In genomic region chr4:37827802-37828321, GRCh38 we compare ENCODE assay signal across 8 cellular contexts. TPM values are rescaled to one million over a fixed set of nuclear protein-coding genes. Genes with fewer than 3 reads are reported as not detected.
DNase-seq lines count a peak whose midpoint lies in the region; ATAC-seq, FAIRE-seq and TF ChIP-seq lines count a peak whose summit lies in the region.

No MANE protein-coding gene starts in this region.

- no peak overlapping the region for H4K91ac ChIP-seq in IMR-90 (ENCODE audit: insufficient read depth, low read depth, low read length)

- intact Hi-C loops in IMR-90 (cut with micrococcal nuclease): no loop called here

- POLR2A ChIA-PET in AG04450 (lab: Yijun Ruan, JAX) (no interaction called here), IMR-90 (lab: Charles Lee; ENCODE audit: unreplicated experiment) (no interaction called here)

- dilution Hi-C loops in IMR-90 (cut with HindIII; ENCODE audit: low sequenced_read_pairs, unreplicated experiment): no loop called here

- ATAC-seq in IMR-90 (ENCODE audit: low read depth): no peak

- H4K5ac ChIP-seq in IMR-90 (ENCODE audit: low read depth, low read length): no peak overlapping the region

- H2AK5ac ChIP-seq in IMR-90 (ENCODE audit: low read depth, low read length): no peak overlapping the region

- peaks cover 2% of the 10 kb centered on the region for H3K4me1 ChIP-seq in IMR-90 (ENCODE audit: control insufficient read depth, insufficient read depth, low read length)
- peaks cover 0 to 10% of the 10 kb centered on the region in 2 donors for H3K4me1 ChIP-seq in mucosa of rectum (ENCODE audit: control insufficient read depth in 2 of 2, insufficient read depth in 2 of 2, low read length in 2 of 2)

- TF ChIP-seq POLR2A in IMR-90 (IDR thresholded peaks at IDR 0.05; ENCODE audit: low read depth, low read length): no peak

- BruUV-seq in IMR-90 (replicated peaks; lab: Mats Ljungman, UMichigan): no TSS peak

- H3K36me3 ChIP-seq in IMR-90 (ENCODE audit: control insufficient read depth, insufficient read depth, low read length) (peaks cover 2% of the 10 kb centered on the region; the same call in 1 of the 2 replicates), bronchial epithelial cell (ENCODE audit: control insufficient read depth, insufficient read depth, low read length) (peaks cover 10% of the 10 kb centered on the region), mucosa of rectum (ENCODE audit: control insufficient read depth in 2 of 2, insufficient read depth in 2 of 2, low read length in 2 of 2) (peaks cover 8 to 15% of the 10 kb centered on the region in 2 donors)

- H4K20me1 ChIP-seq in IMR-90 (ENCODE audit: insufficient read depth, low read length): no peaks in the 10 kb centered on the region; the same call in 1 of the 2 replicates

- in situ Hi-C loops in IMR-90 (cut with MboI; ENCODE audit: low sequenced_read_pairs): no loop called here

- H2BK20ac ChIP-seq in IMR-90 (ENCODE audit: low read depth, low read length): no peak overlapping the region

- no peaks in the 10 kb centered on the region for H3K27me3 ChIP-seq in AG04450 (ENCODE audit: control insufficient read depth, insufficient read depth, low read length)
- H3K27me3 ChIP-seq in IMR-90 (ENCODE audit: control insufficient read depth, insufficient read depth, low read length): no peaks in the 10 kb centered on the region
- H3K27me3 ChIP-seq in bronchial epithelial cell (ENCODE audit: control insufficient read depth, insufficient read depth, low read length): no peaks in the 10 kb centered on the region
- no peaks in the 10 kb centered on the region for H3K27me3 ChIP-seq in mucosa of rectum (ENCODE audit: control insufficient read depth in 2 of 2, insufficient read depth in 2 of 2, low read length in 2 of 2)

- H3K14ac ChIP-seq in IMR-90 (replicated peaks; ENCODE audit: low read depth, low read length): no peak overlapping the region

- no peak for TF ChIP-seq RAD21 in IMR-90 (IDR thresholded peaks at IDR 0.05; ENCODE audit: low read length)

- WGBS in IMR-90 (ENCODE audit: extremely low coverage in 2 of 2, insufficient read length in 1 of 2), 2 experiments: no CpG with 5 or more reads among the region's 1 CpG

- H3K23ac ChIP-seq in IMR-90 (ENCODE audit: low read depth, low read length): peak overlapping the region; percentile 15; the same call in 1 of the 2 replicates

- no peak overlapping the region for H2AFZ ChIP-seq in IMR-90 (replicated peaks; ENCODE audit: low read length, poor library complexity)

- no peak for FAIRE-seq in bronchial epithelial cell (lab: Jason Lieb, UNC)

- no peak overlapping the region for H3K18ac ChIP-seq in IMR-90 (ENCODE audit: low read depth, low read length)

- peak overlapping the region; percentile 97 for H3K4me2 ChIP-seq in IMR-90 (ENCODE audit: low read depth, low read length)

- TF ChIP-seq CTCF in AG04450 (IDR thresholded peaks at IDR 0.05; ENCODE audit: low read depth, low read length) (no peak), IMR-90 (conservative IDR thresholded peaks at IDR 0.05; ENCODE audit: low read depth, low read length) (no peak), bronchial epithelial cell (IDR thresholded peaks at IDR 0.05; ENCODE audit: insufficient read depth, low read length, severe bottlenecking) (no peak)

- no peak overlapping the region for H2BK120ac ChIP-seq in IMR-90 (ENCODE audit: low read depth, low read length)

- no peak overlapping the region for H3K4ac ChIP-seq in IMR-90 (ENCODE audit: low read depth, low read length)

- peak overlapping the region; percentile 88 for H3K4me3 ChIP-seq in AG04450 (ENCODE audit: low read depth, low read length)
- 0 out of 2 replicates have a peak overlapping the region, but pooled peaks have one; percentile 21 for H3K4me3 ChIP-seq in IMR-90 (ENCODE audit: insufficient read depth, low read depth, low read length)
- H3K4me3 ChIP-seq in bronchial epithelial cell (ENCODE audit: low read depth, low read length): peak overlapping the region; percentile 89
- H3K4me3 ChIP-seq in mucosa of rectum (ENCODE audit: low read length in 2 of 2): peak overlapping the region; percentile 94 to 95

- no peaks in the 10 kb centered on the region for H3K9me1 ChIP-seq in IMR-90 (ENCODE audit: insufficient read depth, low read length)

- H3K9ac ChIP-seq in IMR-90 (ENCODE audit: low read depth, low read length) (no peak overlapping the region), mucosa of rectum (ENCODE audit: low read depth in 1 of 2, low read length in 2 of 2) (peak overlapping the region in 1 of 2 donors; percentile 87)

- peaks cover 6% of the 10 kb centered on the region; the same call in 1 of the 2 replicates for H3K9me3 ChIP-seq in AG04450 (ENCODE audit: control insufficient read depth, insufficient read depth, low read length)
- no peaks in the 10 kb centered on the region for H3K9me3 ChIP-seq in IMR-90 (ENCODE audit: control insufficient read depth, insufficient read depth, low read length)
- H3K9me3 ChIP-seq in mucosa of rectum (ENCODE audit: control insufficient read depth in 2 of 2, low read length in 2 of 2): no peaks in the 10 kb centered on the region

- H3K56ac ChIP-seq in IMR-90 (ENCODE audit: extremely low read depth, insufficient read depth, low read length): no peak overlapping the region

- H2BK15ac ChIP-seq in IMR-90 (ENCODE audit: low read depth, low read length): no peak overlapping the region

- no peak overlapping the region for H3K27ac ChIP-seq in AG04450 (ENCODE audit: low read depth, low read length)
- no peak overlapping the region for H3K27ac ChIP-seq in IMR-90 (ENCODE audit: insufficient read depth, low read length)
- no peak overlapping the region for H3K27ac ChIP-seq in mucosa of rectum (ENCODE audit: low read depth in 2 of 2, low read length in 2 of 2)

- DNase-seq in AG04450 (ENCODE audit: low read depth, low spot score) (no peak), IMR-90 (no peak), bronchial epithelial cell (ENCODE audit: low read depth) (no peak), GM19238 (ENCODE audit: insufficient read length, low spot score) (no peak), nucleus accumbens (lab: John Stamatoyannopoulos, UW) (no peak), germinal center (ENCODE audit: low spot score) (no peak)
- no peak for DNase-seq in stimulated activated CD4-positive, alpha-beta T cell treated with anti-CD3 and anti-CD28 coated beads, Interleukin-2, amount 100 ng/mL, for 48 hours

- H4K8ac ChIP-seq in IMR-90 (ENCODE audit: low read depth in 2 of 2, low read length in 2 of 2): no peak overlapping the region

- no peak overlapping the region for H2AK9ac ChIP-seq in IMR-90 (replicated peaks; ENCODE audit: low read depth, low read length, poor library complexity)

- H3K79me1 ChIP-seq in IMR-90 (ENCODE audit: low read depth in 1 of 2, low read length in 2 of 2): peaks cover 2 to 9% of the 10 kb centered on the region in 2 experiments; a peak in 1 of 4 replicates

- CTCF ChIA-PET in AG04450 (lab: Charles Lee): interaction anchor here (0.6 to 2.7 kb wide), 3 partner anchors 15 to 226 kb away, joined by 4 to 14 read pairs (median 6); no protein-coding TSS in a partner anchor
- CTCF ChIA-PET in IMR-90 (lab: Yijun Ruan, JAX): no interaction called here

- H2BK5ac ChIP-seq in IMR-90 (ENCODE audit: low read depth, low read length, poor library complexity, severe bottlenecking): no peak overlapping the region

TF ChIP-seq in IMR-90, 13 proteins besides CTCF, POLR2A, EP300 and RAD21:
- TF ChIP-seq CHD1 (IDR thresholded peaks at IDR 0.05; ENCODE audit: low read depth, low read length) (no peak), MAZ (IDR thresholded peaks at IDR 0.05; ENCODE audit: borderline replicate concordance, low read depth, low read length) (no peak), SMC3 (IDR thresholded peaks at IDR 0.05; ENCODE audit: low read depth, low read length) (no peak), FOS (IDR thresholded peaks at IDR 0.05; ENCODE audit: low read depth, low read length) (no peak), MXI1 (IDR thresholded peaks at IDR 0.05; ENCODE audit: borderline replicate concordance, low read depth, low read length) (no peak), RFX5 (IDR thresholded peaks at IDR 0.05; ENCODE audit: low read depth, low read length) (no peak), CEBPB (IDR thresholded peaks at IDR 0.05; ENCODE audit: low read depth, low read length) (no peak), BHLHE40 (IDR thresholded peaks at IDR 0.05; ENCODE audit: low read depth, low read length) (no peak), MAFK (IDR thresholded peaks at IDR 0.05; ENCODE audit: low read depth, low read length) (no peak), RCOR1 (IDR thresholded peaks at IDR 0.05; ENCODE audit: insufficient replicate concordance, low read length) (no peak)
- TF ChIP-seq, protein P1, sequence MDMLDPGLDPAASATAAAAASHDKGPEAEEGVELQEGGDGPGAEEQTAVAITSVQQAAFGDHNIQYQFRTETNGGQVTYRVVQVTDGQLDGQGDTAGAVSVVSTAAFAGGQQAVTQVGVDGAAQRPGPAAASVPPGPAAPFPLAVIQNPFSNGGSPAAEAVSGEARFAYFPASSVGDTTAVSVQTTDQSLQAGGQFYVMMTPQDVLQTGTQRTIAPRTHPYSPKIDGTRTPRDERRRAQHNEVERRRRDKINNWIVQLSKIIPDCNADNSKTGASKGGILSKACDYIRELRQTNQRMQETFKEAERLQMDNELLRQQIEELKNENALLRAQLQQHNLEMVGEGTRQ (IDR thresholded peaks at IDR 0.05; ENCODE audit: low read depth, low read length): no peak
TF ChIP-seq in IMR-90: peak in this region for 0.

RNA-seq across cellular contexts. Expression of gene PGM2, which starts 1.4 kb away (rescaled TPM):
- polyA plus RNA-seq in AG04450 (2011; rRNA removed) (17.6 and 24.1 TPM in 2 replicates), IMR-90 (2012; rRNA removed) (15.5 and 18.7 TPM in 2 replicates)
- 12.7 and 16.3 TPM in 2 replicates for polyA minus RNA-seq in AG04450 (2011; rRNA and poly(A)+ RNA removed)
- total RNA-seq in IMR-90 (2012; rRNA removed) (26.2 and 32.2 TPM in 2 replicates), bronchial epithelial cell (59.2 and 61.3 TPM in 2 replicates)
- 12.9 and 30.1 TPM in 2 replicates for polyA plus RNA-seq in IMR-90 (2012; cell fraction: cytosol; rRNA removed)
- 9.0 and 20.7 TPM in 2 replicates for polyA plus RNA-seq in IMR-90 (2012; cell fraction: nucleus; rRNA removed; ENCODE audit: low replicate concordance)

Comparison
In these comparisons a context has a peak if more than half of its experiments do, and no peak if none do; other contexts are left out.
1. H3K4me3 ChIP-seq: peak in every context shown above with its lines; median percentile 94 in mucosa of rectum; 89 in bronchial epithelial cell; 88 in AG04450; 21 in IMR-90.